1 cellular context compared by ENCODE assay signal in the genomic region with DNA sequence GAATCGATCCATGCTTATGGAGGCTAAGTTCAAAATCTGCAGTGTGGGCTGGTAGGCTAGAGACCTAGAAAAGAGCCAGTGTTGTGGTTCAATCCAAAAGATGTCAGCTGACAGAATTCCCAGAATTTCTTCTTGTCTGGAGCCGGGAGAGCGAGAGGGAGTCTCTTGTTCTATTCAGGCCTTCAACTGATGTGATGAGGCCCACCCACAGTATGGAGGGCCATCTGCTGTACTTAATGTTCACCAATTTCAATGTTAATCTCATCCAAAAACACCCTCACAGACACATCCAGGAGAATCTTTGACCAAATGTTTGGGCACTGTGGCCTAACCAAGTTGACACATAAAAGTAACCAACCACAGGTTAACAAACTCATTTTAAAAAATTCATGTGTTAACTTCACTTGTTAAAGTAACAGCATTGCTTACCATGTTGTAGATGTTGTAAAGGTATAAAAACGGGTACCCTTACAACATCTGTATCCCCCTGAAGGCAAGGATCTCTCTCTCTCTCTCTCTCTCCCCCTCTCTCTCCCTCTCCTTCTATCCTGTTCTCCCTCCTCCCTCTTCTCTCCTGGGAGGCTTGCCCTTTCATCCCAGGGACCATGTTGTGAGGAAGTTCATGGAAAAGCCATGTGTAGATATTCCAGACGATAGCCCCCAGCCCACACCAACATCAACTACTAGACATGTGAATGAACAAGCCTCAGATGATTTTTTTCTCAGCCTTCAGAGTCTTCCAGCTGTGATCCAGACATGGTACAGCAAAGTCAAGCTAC.
TF ChIP-seq lines count a peak whose summit lies in the region.

No MANE protein-coding gene starts in this region.

TF ChIP-seq in H1, 55 proteins besides CTCF, POLR2A, EP300 and RAD21:
- TF ChIP-seq KDM1A (IDR thresholded peaks at IDR 0.05; ENCODE audit: borderline replicate concordance, low read length) = peak; percentile 51; the same call in 1 of the 2 replicates
- TF ChIP-seq, protein P1, sequence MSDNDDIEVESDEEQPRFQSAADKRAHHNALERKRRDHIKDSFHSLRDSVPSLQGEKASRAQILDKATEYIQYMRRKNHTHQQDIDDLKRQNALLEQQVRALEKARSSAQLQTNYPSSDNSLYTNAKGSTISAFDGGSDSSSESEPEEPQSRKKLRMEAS (IDR thresholded peaks at IDR 0.05) = no peak
